18 cellular contexts compared by ENCODE assay signal in genomic region chr15:89307791-89308190, GRCh38. TPM values are rescaled to one million over a fixed set of nuclear protein-coding genes. Genes with fewer than 3 reads are reported as not detected.
A peak's percentile ranks its signal among the peaks of the same experiment; 100 is the strongest.
DNase-seq lines count a peak whose midpoint lies in the region; ATAC-seq and TF ChIP-seq lines count a peak whose summit lies in the region.
"Had no signal": no experiment of that assay in that cellular context is flagged by ENCODE, and none has a peak within 500 bp of the region (broad histone marks: within the 10 kb centered on the region; RNA-seq: fewer than 3 reads in every experiment).

No MANE protein-coding gene starts in this region.

- H3K27me3 ChIP-seq in IMR-90 (ENCODE audit: control insufficient read depth, insufficient read depth, low read length), result no peaks in the 10 kb centered on the region
- H3K27me3 ChIP-seq in ovary, result no peaks in the 10 kb centered on the region

- no peak overlapping the region for H2AFZ ChIP-seq in IMR-90 (replicated peaks; ENCODE audit: low read length, poor library complexity)

- H3K9me3 Mint-ChIP-seq in T-helper 2 cell treated with Interferon-gamma antibody and Interleukin-4, amounts not matched to agents 5 μg/mL and 100 μg/mL, for 36 hours, result no peaks in the 10 kb centered on the region

- H3K27me3 Mint-ChIP-seq in T-helper 2 cell treated with Interferon-gamma antibody and Interleukin-4, amounts not matched to agents 5 μg/mL and 100 μg/mL, for 36 hours (ENCODE audit: low read depth), result no peaks in the 10 kb centered on the region
- H3K27me3 Mint-ChIP-seq in T-helper 17 cell, result no peaks in the 10 kb centered on the region

- H2AK9ac ChIP-seq in IMR-90 (replicated peaks; ENCODE audit: low read depth, low read length, poor library complexity), result peak overlapping the region; percentile 68

- POLR2A ChIA-PET in IMR-90 (lab: Charles Lee; ENCODE audit: unreplicated experiment), result no interaction called here

- H2BK20ac ChIP-seq in IMR-90 (ENCODE audit: low read depth, low read length), result no peak overlapping the region

- H3K4me3 ChIP-seq in IMR-90 (ENCODE audit: insufficient read depth, low read depth, low read length), result no peak overlapping the region
- H3K4me3 ChIP-seq in mesodermal cell (ENCODE audit: extremely low read depth, insufficient read depth, low read length, poor library complexity, severe bottlenecking), result no peak overlapping the region
- no peak overlapping the region for H3K4me3 ChIP-seq in ovary

- whole genome bisulfite sequencing in IMR-90 (ENCODE audit: extremely low coverage in 2 of 2, insufficient read length in 1 of 2), 2 experiments, result no CpG with 5 or more reads among the region's 2 CpGs
- WGBS in mesodermal cell (ENCODE audit: insufficient coverage in 2 of 2), 2 experiments, result 75% methylated on average over 1 of the region's 2 CpGs; no CpG with 5 or more reads in 1 of the 2 experiments
- WGBS in ovary, 3 donors, result 88 to 98% (median 94%) methylated on average over 2 of the region's 2 CpGs

- no peak for TF ChIP-seq RAD21 in IMR-90 (IDR thresholded peaks at IDR 0.05; ENCODE audit: low read length)

- intact Hi-C loops in IMR-90 (cut with micrococcal nuclease) (loop anchor here (10.0 kb wide), 2 partner anchors 253 to 403 kb away; no protein-coding TSS in a partner anchor), ovary (cut with DNase I) (no loop called here)

- in situ Hi-C loops in IMR-90 (cut with MboI; ENCODE audit: low sequenced_read_pairs), result no loop called here

- H4K20me1 ChIP-seq in IMR-90 (ENCODE audit: insufficient read depth, low read length), result no peaks in the 10 kb centered on the region

- ATAC-seq in IMR-90 (ENCODE audit: low read depth) (peak; percentile 85), T-helper 17 cell (no peak)
- ATAC-seq: left ventricle myocardium superior had no signal

- DNase-seq in AG09319 (ENCODE audit: extremely low read depth, low read depth) (peak; percentile 20), IMR-90 (peak; percentile 82), dedifferentiated amniotic fluid mesenchymal stem cell (ENCODE audit: extremely low spot score) (peak; percentile 38), T-helper 17 cell (no peak), COLO829 (ENCODE audit: low spot score) (no peak), ovary (no peak)
- DNase-seq in T-helper 2 cell treated with Interferon-gamma antibody and Interleukin-4, amounts not matched to agents 5 μg/mL and 100 μg/mL, for 36 hours (ENCODE audit: low spot score), result no peak
- DNase-seq: activated gamma-delta T cell treated with Interleukin-2 at 50 U/mL for 16 hours; C1 segment of cervical spinal cord; left ventricle myocardium superior; NCI-H1105; posterior cingulate gyrus; RPMI8226; small intestine; stimulated activated CD4-positive, alpha-beta T cell treated with anti-CD3 and anti-CD28 coated beads, Interleukin-4, amount 100 ng/mL, for 4 hours; SW 1271 had no signal

- no peak overlapping the region for H2BK15ac ChIP-seq in IMR-90 (ENCODE audit: low read depth, low read length)

- BruUV-seq in IMR-90 (replicated peaks; lab: Mats Ljungman, UMichigan), result no TSS peak

- CTCF ChIA-PET in IMR-90 (lab: Yijun Ruan, JAX), result interaction anchor here (1.3 kb wide), 1 partner anchor 101 kb away, joined by 4 read pairs; no protein-coding TSS in a partner anchor

- no peak overlapping the region for H3K14ac ChIP-seq in IMR-90 (replicated peaks; ENCODE audit: low read depth, low read length)

- peaks cover 2% of the 10 kb centered on the region; the same call in 1 of the 2 replicates for H3K9me3 ChIP-seq in IMR-90 (ENCODE audit: control insufficient read depth, insufficient read depth, low read length)
- H3K9me3 ChIP-seq in mesodermal cell (ENCODE audit: control insufficient read depth, low read length), result no peaks in the 10 kb centered on the region
- H3K9me3 ChIP-seq in T-helper 17 cell (ENCODE audit: control insufficient read depth, low read length, poor library complexity, severe bottlenecking), result no peaks in the 10 kb centered on the region
- no peaks in the 10 kb centered on the region for H3K9me3 ChIP-seq in ovary

- H3K36me3 ChIP-seq in IMR-90 (ENCODE audit: control insufficient read depth, insufficient read depth, low read length), result peaks cover 3% of the 10 kb centered on the region; the same call in 1 of the 2 replicates
- H3K36me3 ChIP-seq in mesodermal cell (ENCODE audit: control insufficient read depth, insufficient read depth, low read length), result peaks cover 76% of the 10 kb centered on the region
- H3K36me3 ChIP-seq in ovary, result no peaks in the 10 kb centered on the region

- no peak overlapping the region for H3K9ac ChIP-seq in IMR-90 (ENCODE audit: low read depth, low read length)
- H3K9ac ChIP-seq: KMS-11 had no signal

- H4K8ac ChIP-seq in IMR-90 (ENCODE audit: low read depth in 2 of 2, low read length in 2 of 2), result no peak overlapping the region

- H3K4ac ChIP-seq in IMR-90 (ENCODE audit: low read depth, low read length), result no peak overlapping the region

- dilution Hi-C loops in IMR-90 (cut with HindIII; ENCODE audit: low sequenced_read_pairs, unreplicated experiment), result no loop called here

- H2AK5ac ChIP-seq in IMR-90 (ENCODE audit: low read depth, low read length), result no peak overlapping the region

- H3K18ac ChIP-seq in IMR-90 (ENCODE audit: low read depth, low read length), result no peak overlapping the region

- H3K9me1 ChIP-seq in IMR-90 (ENCODE audit: insufficient read depth, low read length), result no peaks in the 10 kb centered on the region; the same call in 1 of the 2 replicates

- H2BK5ac ChIP-seq in IMR-90 (ENCODE audit: low read depth, low read length, poor library complexity, severe bottlenecking), result peak overlapping the region; percentile 59

- H3K4me1 ChIP-seq in IMR-90 (ENCODE audit: control insufficient read depth, insufficient read depth, low read length) (peaks cover 7% of the 10 kb centered on the region; the same call in 1 of the 2 replicates), mesodermal cell (ENCODE audit: control insufficient read depth, insufficient read depth, low read length, poor library complexity, severe bottlenecking) (peaks cover 16% of the 10 kb centered on the region), ovary (ENCODE audit: insufficient read depth) (no peaks in the 10 kb centered on the region)

- no peak for TF ChIP-seq EP300 in ovary (IDR thresholded peaks at IDR 0.05)

- TF ChIP-seq POLR2A in IMR-90 (IDR thresholded peaks at IDR 0.05; ENCODE audit: low read depth, low read length), result no peak
- no peak for TF ChIP-seq POLR2A in ovary (IDR thresholded peaks at IDR 0.05)

- no peaks in the 10 kb centered on the region for H3K79me1 ChIP-seq in IMR-90 (ENCODE audit: low read depth in 1 of 2, low read length in 2 of 2)

- peaks cover 72% of the 10 kb centered on the region for H3K36me3 Mint-ChIP-seq in T-helper 2 cell treated with Interferon-gamma antibody and Interleukin-4, amounts not matched to agents 5 μg/mL and 100 μg/mL, for 36 hours (ENCODE audit: low read depth)
- no peaks in the 10 kb centered on the region for H3K36me3 Mint-ChIP-seq in T-helper 17 cell (ENCODE audit: low read depth)

- no peak overlapping the region for H3K23ac ChIP-seq in IMR-90 (ENCODE audit: low read depth, low read length)

- peaks cover 6% of the 10 kb centered on the region for H3K4me1 Mint-ChIP-seq in T-helper 2 cell treated with Interferon-gamma antibody and Interleukin-4, amounts not matched to agents 5 μg/mL and 100 μg/mL, for 36 hours (ENCODE audit: low read depth)
- peaks cover 2% of the 10 kb centered on the region for H3K4me1 Mint-ChIP-seq in T-helper 17 cell

- H4K91ac ChIP-seq in IMR-90 (ENCODE audit: insufficient read depth, low read depth, low read length), result no peak overlapping the region

- H2BK120ac ChIP-seq in IMR-90 (ENCODE audit: low read depth, low read length), result no peak overlapping the region

- TF ChIP-seq CTCF in AG09319 (IDR thresholded peaks at IDR 0.05; ENCODE audit: low read depth, low read length) (no peak), IMR-90 (conservative IDR thresholded peaks at IDR 0.05; ENCODE audit: low read depth, low read length) (no peak), ovary (IDR thresholded peaks at IDR 0.05) (no peak)

- H3K4me3 Mint-ChIP-seq in T-helper 2 cell treated with Interferon-gamma antibody and Interleukin-4, amounts not matched to agents 5 μg/mL and 100 μg/mL, for 36 hours, result no peak overlapping the region
- no peak overlapping the region for H3K4me3 Mint-ChIP-seq in T-helper 17 cell

- no peak overlapping the region for H3K27ac Mint-ChIP-seq in T-helper 2 cell treated with Interferon-gamma antibody and Interleukin-4, amounts not matched to agents 5 μg/mL and 100 μg/mL, for 36 hours
- no peak overlapping the region for H3K27ac Mint-ChIP-seq in T-helper 17 cell

- H3K4me2 ChIP-seq in IMR-90 (ENCODE audit: low read depth, low read length), result no peak overlapping the region; the same call in 1 of the 2 replicates
- H3K4me2 ChIP-seq: KMS-11 had no signal

- H4K5ac ChIP-seq in IMR-90 (ENCODE audit: low read depth, low read length), result no peak overlapping the region

- H3K27ac ChIP-seq in IMR-90 (ENCODE audit: insufficient read depth, low read length) (no peak overlapping the region), mesodermal cell (ENCODE audit: low read depth, low read length, severe bottlenecking) (peak overlapping the region; percentile 61), ovary (no peak overlapping the region)
- H3K27ac ChIP-seq: KMS-11 had no signal

- no peak overlapping the region for H3K56ac ChIP-seq in IMR-90 (ENCODE audit: extremely low read depth, insufficient read depth, low read length)

TF ChIP-seq in IMR-90, 13 proteins besides CTCF, POLR2A, EP300 and RAD21:
- TF ChIP-seq MXI1 (IDR thresholded peaks at IDR 0.05; ENCODE audit: borderline replicate concordance, low read depth, low read length) (0 out of 2 replicates have a peak, but pooled peaks have one; percentile 33), NFE2L2 (IDR thresholded peaks at IDR 0.05; ENCODE audit: low read depth, low read length) (no peak)
TF ChIP-seq in IMR-90: peak in this region for 1.

RNA-seq across cellular contexts. Expression of gene POLG, which starts 26.8 kb away (rescaled TPM):
- total RNA-seq in IMR-90 (2012; rRNA removed) (18.3 and 19.9 TPM in 2 replicates), T-helper 17 cell (100 to 1,000 TPM; 114 to 128 TPM), ovary (10 to 100 TPM; 33.0 to 52.0 (median 43.0) TPM)
- polyA plus RNA-seq in IMR-90 (2012; rRNA removed) (30.3 and 30.6 TPM in 2 replicates), ovary (10 to 100 TPM; 19.8 to 25.0 TPM)
- 19.3 and 22.4 TPM in 2 replicates for polyA plus RNA-seq in IMR-90 (2012; cell fraction: cytosol; rRNA removed)
- 164 and 186 TPM in 2 replicates for polyA plus RNA-seq in IMR-90 (2012; cell fraction: nucleus; rRNA removed; ENCODE audit: low replicate concordance)
- 49.3 TPM for polyA plus RNA-seq in mesodermal cell (2013, experiment 1 of 2)
- 40.9 TPM for polyA plus RNA-seq in mesodermal cell (2013, experiment 2 of 2)

Comparison
In these comparisons a context has a peak if more than half of its experiments do, and no peak if none do; other contexts are left out.
1. DNase-seq: peak in AG09319 (single experiment), IMR-90 (single experiment) and dedifferentiated amniotic fluid mesenchymal stem cell (single experiment); none in T-helper 2 cell treated with Interferon-gamma antibody and Interleukin-4, amounts not matched to agents 5 μg/mL and 100 μg/mL, for 36 hours (single experiment), T-helper 17 cell (0 of 3), COLO829 (single experiment) and ovary (0 of 5).